Comparison of ENCODE assay signal across 10 cellular contexts in genomic region chr4:38563703-38564490, GRCh38.
A peak's percentile ranks its signal among the peaks of the same experiment; 100 is the strongest.
DNase-seq lines count a peak whose midpoint lies in the region; ATAC-seq and TF ChIP-seq lines count a peak whose summit lies in the region.
"Had no signal": no experiment of that assay in that cellular context is flagged by ENCODE, and none has a peak within 500 bp of the region (broad histone marks: within the 10 kb centered on the region; RNA-seq: fewer than 3 reads in every experiment).

No MANE protein-coding gene starts in this region.

- peak; percentile 11 for DNase-seq in NCI-H1092 (lab: John Stamatoyannopoulos, UW)
- peak; percentile 56 for DNase-seq in NCI-H510A treated with DMSO at 0.1 percent for 48 hours (lab: John Stamatoyannopoulos, UW)
- peak; percentile 53 for DNase-seq in esophagus muscularis mucosa (ENCODE audit: extremely low spot score)
- peak; percentile 57 for DNase-seq in retina
- DNase-seq in left colon, result no peak
- no peak for DNase-seq in CD8-positive, alpha-beta T cell
- DNase-seq in GM19240 (ENCODE audit: insufficient read length, low spot score), result no peak
- DNase-seq: CD4-positive, alpha-beta memory T cell; effector memory CD8-positive, alpha-beta T cell had no signal

- no peak overlapping the region for H3K4me3 ChIP-seq in esophagus muscularis mucosa
- H3K4me3 ChIP-seq in CD8-positive, alpha-beta T cell (ENCODE audit: low read depth, low read length), result no peak overlapping the region

- no peaks in the 10 kb centered on the region for H3K36me3 Mint-ChIP-seq in CD8-positive, alpha-beta T cell
- H3K36me3 Mint-ChIP-seq: CD4-positive, alpha-beta memory T cell had no signal

- peaks cover 20% of the 10 kb centered on the region for H3K4me1 Mint-ChIP-seq in CD8-positive, alpha-beta T cell (ENCODE audit: low read depth)

- WGBS in esophagus muscularis mucosa, result 63% methylated on average over 9 of the region's 9 CpGs

- no peak overlapping the region for H3K27ac Mint-ChIP-seq in CD8-positive, alpha-beta T cell
- H3K27ac Mint-ChIP-seq: CD4-positive, alpha-beta memory T cell; effector memory CD8-positive, alpha-beta T cell had no signal

- no peaks in the 10 kb centered on the region for H3K36me3 ChIP-seq in esophagus muscularis mucosa
- no peaks in the 10 kb centered on the region for H3K36me3 ChIP-seq in CD8-positive, alpha-beta T cell (ENCODE audit: insufficient read depth, low read length)

- H3K9me3 ChIP-seq in esophagus muscularis mucosa, result no peaks in the 10 kb centered on the region
- no peaks in the 10 kb centered on the region for H3K9me3 ChIP-seq in CD8-positive, alpha-beta T cell (ENCODE audit: low read length)

- intact Hi-C loops in esophagus muscularis mucosa (cut with DNase I) (no loop called here), left colon (cut with DNase I, micrococcal nuclease) (no loop called here)
- intact Hi-C loops in CD8-positive, alpha-beta T cell (cut with DNase I, micrococcal nuclease), result no loop called here

- H3K9me3 Mint-ChIP-seq in CD8-positive, alpha-beta T cell, result no peaks in the 10 kb centered on the region
- H3K9me3 Mint-ChIP-seq: CD4-positive, alpha-beta memory T cell; effector memory CD8-positive, alpha-beta T cell had no signal

- no peak for TF ChIP-seq EP300 in esophagus muscularis mucosa (IDR thresholded peaks at IDR 0.05)

- no peak overlapping the region for H3K4me3 Mint-ChIP-seq in CD8-positive, alpha-beta T cell
- H3K4me3 Mint-ChIP-seq: CD4-positive, alpha-beta memory T cell; effector memory CD8-positive, alpha-beta T cell had no signal

- H3K27me3 ChIP-seq in esophagus muscularis mucosa, result no peaks in the 10 kb centered on the region
- H3K27me3 ChIP-seq in CD8-positive, alpha-beta T cell (ENCODE audit: insufficient read depth, low read length), result no peaks in the 10 kb centered on the region

- POLR2A ChIA-PET in CD8-positive, alpha-beta T cell (lab: Charles Lee), result no interaction called here

- H3K27me3 Mint-ChIP-seq in CD8-positive, alpha-beta T cell (ENCODE audit: low read depth), result no peaks in the 10 kb centered on the region
- H3K27me3 Mint-ChIP-seq: CD4-positive, alpha-beta memory T cell; effector memory CD8-positive, alpha-beta T cell had no signal

- peak overlapping the region; percentile 34 to 57 (median 50) for H3K27ac ChIP-seq in esophagus muscularis mucosa (replicated peaks in 1 of 4)
- H3K27ac ChIP-seq in CD8-positive, alpha-beta T cell (ENCODE audit: low read depth, low read length), result no peak overlapping the region

- TF ChIP-seq POLR2A in esophagus muscularis mucosa (IDR thresholded peaks at IDR 0.05; ENCODE audit: low read depth), result no peak

- ATAC-seq in left colon (no peak), HG03439 (IDR thresholded peaks at IDR 0.05; ENCODE audit: unreplicated experiment) (no peak)
- no peak for ATAC-seq in CD8-positive, alpha-beta T cell
- ATAC-seq: effector memory CD8-positive, alpha-beta T cell had no signal

- H3K4me1 ChIP-seq in esophagus muscularis mucosa, result peaks cover 22 to 44% (median 43%) of the 10 kb centered on the region in 4 donors
- no peaks in the 10 kb centered on the region for H3K4me1 ChIP-seq in CD8-positive, alpha-beta T cell (ENCODE audit: insufficient read depth, low read length)

- CTCF ChIA-PET in CD8-positive, alpha-beta T cell (lab: Charles Lee), result interaction anchor here (0.6 kb wide), 1 partner anchor 324 kb away, joined by 3 read pairs; no protein-coding TSS in a partner anchor

- TF ChIP-seq CTCF in esophagus muscularis mucosa (IDR thresholded peaks at IDR 0.05), result no peak
- no peak for TF ChIP-seq CTCF in CD8-positive, alpha-beta T cell (IDR thresholded peaks at IDR 0.05)

Comparison
In these comparisons a context has a peak if more than half of its experiments do, and no peak if none do; other contexts are left out.
1. DNase-seq: peak in NCI-H1092 (single experiment), NCI-H510A treated with DMSO at 0.1 percent for 48 hours (single experiment), esophagus muscularis mucosa (single experiment) and retina (single experiment); none in left colon (0 of 2), CD8-positive, alpha-beta T cell (0 of 7) and GM19240 (single experiment).